ENCODE assay signal across 8 cellular contexts in genomic region chr12:2891240-2892053, GRCh38. TPM values are rescaled to one million over a fixed set of nuclear protein-coding genes. Genes with fewer than 3 reads are reported as not detected.
DNase-seq lines count a peak whose midpoint lies in the region; ATAC-seq and TF ChIP-seq lines count a peak whose summit lies in the region.

No MANE protein-coding gene starts in this region.

- TF ChIP-seq CTCF in AG04450 (IDR thresholded peaks at IDR 0.05; ENCODE audit: low read depth, low read length): no peak

- POLR2A ChIA-PET in AG04450 (lab: Yijun Ruan, JAX): interaction anchor here (1.5 kb wide), 1 partner anchor 13 kb away, joined by 3 read pairs; no protein-coding TSS in a partner anchor

- CTCF ChIA-PET in AG04450 (lab: Charles Lee): no interaction called here

- DNase-seq in AG04450 (ENCODE audit: low read depth, low spot score) (no peak), SW480 (ENCODE audit: low spot score) (peak; percentile 75)
- peak; percentile 7 to 10 for DNase-seq in stimulated activated CD4-positive, alpha-beta T cell treated with anti-CD3 and anti-CD28 coated beads, Interleukin-4, amount 100 ng/mL, for 48 hours (ENCODE audit: low read depth in 2 of 2)
- DNase-seq in effector CD8-positive, alpha-beta T cell (lab: John Stamatoyannopoulos, UW): no peak

- H3K27ac ChIP-seq in AG04450 (ENCODE audit: low read depth, low read length) (peak overlapping the region; percentile 90), cingulate gyrus (ENCODE audit: low read depth, low read length) (peak overlapping the region; percentile 93), layer of hippocampus (ENCODE audit: low read depth, low read length) (peak overlapping the region; percentile 96)

- peaks cover 3% of the 10 kb centered on the region; the same call in 1 of the 2 replicates for H3K9me3 ChIP-seq in AG04450 (ENCODE audit: control insufficient read depth, insufficient read depth, low read length)

- H3K4me3 ChIP-seq in AG04450 (ENCODE audit: low read depth, low read length): peak overlapping the region; percentile 97

- ATAC-seq in GM18907 (IDR thresholded peaks at IDR 0.05; ENCODE audit: unreplicated experiment) (peak; percentile 16), HG03565 (IDR thresholded peaks at IDR 0.05; ENCODE audit: unreplicated experiment) (peak; percentile 16)

- H3K27me3 ChIP-seq in AG04450 (ENCODE audit: control insufficient read depth, insufficient read depth, low read length): no peaks in the 10 kb centered on the region
- H3K27me3 ChIP-seq in layer of hippocampus (ENCODE audit: control insufficient read depth, insufficient read depth, low read length): no peaks in the 10 kb centered on the region

RNA-seq across cellular contexts. Expression of gene TULP3, which starts 0.8 kb away (rescaled TPM):
- 41.6 and 48.7 TPM in 2 replicates for polyA plus RNA-seq in AG04450 (2011; rRNA removed)
- 35.4 and 39.4 TPM in 2 replicates for polyA minus RNA-seq in AG04450 (2011; rRNA and poly(A)+ RNA removed)

RNA-seq across cellular contexts. Expression of gene RHNO1, which starts 14.4 kb away (rescaled TPM):
- polyA plus RNA-seq in AG04450 (2011; rRNA removed): 42.0 and 43.4 TPM in 2 replicates
- polyA minus RNA-seq in AG04450 (2011; rRNA and poly(A)+ RNA removed): 25.2 and 27.7 TPM in 2 replicates

RNA-seq across cellular contexts. Expression of gene FOXM1, which starts 14.5 kb away (rescaled TPM):
- 10.8 and 11.5 TPM in 2 replicates for polyA plus RNA-seq in AG04450 (2011; rRNA removed)
- 13.6 and 24.5 TPM in 2 replicates for polyA minus RNA-seq in AG04450 (2011; rRNA and poly(A)+ RNA removed)

RNA-seq across cellular contexts. Expression of gene TEX52, which starts 34.6 kb away (rescaled TPM):
- not detected in 2 replicates for polyA plus RNA-seq in AG04450 (2011; rRNA removed)
- not detected in 2 replicates for polyA minus RNA-seq in AG04450 (2011; rRNA and poly(A)+ RNA removed)

RNA-seq across cellular contexts. Expression of gene NRIP2, which starts 56.6 kb away (rescaled TPM):
- 0.66 and 0.99 TPM in 2 replicates for polyA plus RNA-seq in AG04450 (2011; rRNA removed)
- 0.74 and 0.92 TPM in 2 replicates for polyA minus RNA-seq in AG04450 (2011; rRNA and poly(A)+ RNA removed)

Comparison
In these comparisons a context has a peak if more than half of its experiments do, and no peak if none do; other contexts are left out.
1. DNase-seq: peak in SW480 (single experiment) and stimulated activated CD4-positive, alpha-beta T cell treated with anti-CD3 and anti-CD28 coated beads, Interleukin-4, amount 100 ng/mL, for 48 hours (2 of 2); none in AG04450 (single experiment) and effector CD8-positive, alpha-beta T cell (single experiment).
2. Peak in every context shown above with its lines, with median percentiles within 50 percentile points of each other: H3K27ac ChIP-seq.